ENCODE assay signal across 13 cellular contexts in genomic region chr9:117290809-117291208, GRCh38.
"Had no signal": no experiment of that assay in that cellular context is flagged by ENCODE, and none has a peak within 500 bp of the region (broad histone marks: within the 10 kb centered on the region; RNA-seq: fewer than 3 reads in every experiment).

No MANE protein-coding gene starts in this region.

- H3K4me1 ChIP-seq: left lung, psoas muscle, transverse colon had no signal

- DNase-seq: activated effector memory CD4-positive, alpha-beta T cell treated with Interleukin-2 at 50 U/mL for 16 hours; foreskin fibroblast; head of caudate nucleus; left lung; nephron progenitor cell; psoas muscle; stimulated activated CD4-positive, alpha-beta T cell treated with anti-CD3 and anti-CD28 coated beads, Interleukin-2, amount 100 ng/mL, for 24 hours; stimulated activated naive B cell treated with anti-CD40 and anti-IgM and Interleukin-4, amounts not matched to agents 10 μg/mL and 1 μg/mL and 100 μg/mL, for 72 hours; transverse colon had no signal

- FAIRE-seq: bronchial epithelial cell had no signal

- H3K36me3 ChIP-seq: left lung, transverse colon had no signal

- H3K9me3 ChIP-seq: left lung, psoas muscle, transverse colon had no signal

- H3K4me3 ChIP-seq: dorsolateral prefrontal cortex, left lung, psoas muscle, transverse colon had no signal

- H3K27ac ChIP-seq: left lung, psoas muscle, transverse colon had no signal

- H3K27me3 ChIP-seq: dorsolateral prefrontal cortex, left lung, transverse colon had no signal

- ATAC-seq: activated CD4-positive, CD25-positive, alpha-beta regulatory T cell treated with anti-CD3 and anti-CD28 coated beads, Interleukin-2, amount 50 U/mL, for 24 hours; left lung; psoas muscle; sciatic nerve; stimulated activated naive B cell treated with anti-CD40 and anti-IgM and Interleukin-4, amounts not matched to agents 10 μg/mL and 1 μg/mL and 100 μg/mL, for 72 hours had no signal
